ENCODE assay signal across 8 cellular contexts in the genomic region with DNA sequence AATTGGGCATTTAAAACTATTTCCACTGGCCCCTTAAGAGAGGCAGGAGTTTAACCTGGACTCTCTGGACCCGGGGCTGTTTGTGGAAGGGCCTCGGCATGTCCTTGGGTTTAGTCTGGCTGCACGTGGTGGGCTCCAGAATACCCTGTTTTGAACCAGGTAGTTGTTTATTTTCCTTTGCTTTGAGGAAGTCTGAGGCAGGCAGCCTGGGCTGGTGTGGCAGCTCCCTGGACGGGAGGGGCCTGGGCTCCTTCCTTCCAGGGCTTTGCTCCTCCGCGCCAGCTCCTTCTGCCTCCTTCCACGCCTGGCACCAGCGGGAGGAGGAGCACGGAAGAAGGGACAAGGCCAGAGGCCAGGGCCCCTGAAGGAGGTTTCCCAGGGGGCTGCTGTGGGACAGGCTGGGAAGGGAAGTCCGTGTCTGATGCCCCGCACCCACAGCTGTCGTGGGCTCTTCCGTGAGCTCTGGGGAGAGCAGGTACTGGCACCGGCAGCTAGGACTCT. TPM values are rescaled to one million over a fixed set of nuclear protein-coding genes. Genes with fewer than 3 reads are reported as not detected.
DNase-seq lines count a peak whose midpoint lies in the region; ATAC-seq and TF ChIP-seq lines count a peak whose summit lies in the region.

No MANE protein-coding gene starts in this region.

- H3K9me2 ChIP-seq in SK-N-SH: no peaks in the 10 kb centered on the region

- peaks cover 2% of the 10 kb centered on the region; the same call in 1 of the 2 replicates for H3K9me3 ChIP-seq in SK-N-SH
- H3K9me3 ChIP-seq in neuronal stem cell (replicated peaks in 1 of 2; ENCODE audit: control insufficient read depth in 2 of 2, insufficient read depth in 1 of 2, low read depth in 1 of 2, low read length in 2 of 2): peaks cover 5 to 8% of the 10 kb centered on the region in 2 donors
- H3K9me3 ChIP-seq in effector memory CD4-positive, alpha-beta T cell (ENCODE audit: control insufficient read depth, low read length): no peaks in the 10 kb centered on the region

- no peak for TF ChIP-seq EP300 in SK-N-SH (IDR thresholded peaks at IDR 0.05; ENCODE audit: borderline replicate concordance in 1 of 2, low read depth in 1 of 2, low read length in 1 of 2)

- H3K23ac ChIP-seq in neuronal stem cell (ENCODE audit: low read depth, low read length, poor library complexity): no peak overlapping the region

- 58% methylated on average over 11 of the region's 14 CpGs for WGBS in SK-N-SH (ENCODE audit: low lambda C conversion rate)
- no CpG with 5 or more reads among the region's 14 CpGs for WGBS in neuronal stem cell (ENCODE audit: extremely low coverage in 2 of 2, insufficient read length in 2 of 2, insufficient replicate concordance in 1 of 2), 2 donors

- H3K27ac ChIP-seq in SK-N-SH (ENCODE audit: low read depth in 2 of 2, low read length in 1 of 2): peak overlapping the region; percentile 36 to 80; a peak in 3 of 4 replicates
- no peak overlapping the region for H3K27ac ChIP-seq in neuronal stem cell (replicated peaks; ENCODE audit: low read length)
- no peak overlapping the region for H3K27ac ChIP-seq in effector memory CD4-positive, alpha-beta T cell (ENCODE audit: insufficient read depth, low read length, poor library complexity, severe bottlenecking)

- peaks cover 14% of the 10 kb centered on the region for H3K79me1 ChIP-seq in neuronal stem cell (ENCODE audit: low read depth, low read length)

- no peaks in the 10 kb centered on the region for H4K20me1 ChIP-seq in SK-N-SH (ENCODE audit: insufficient read depth)

- H3K9ac ChIP-seq in SK-N-SH: no peak overlapping the region
- no peak overlapping the region for H3K9ac ChIP-seq in neuronal stem cell (ENCODE audit: low read depth, low read length, poor library complexity)

- CTCF ChIA-PET in SK-N-SH (lab: Yijun Ruan, JAX): interaction anchor here (1.3 to 2.0 kb wide), 2 partner anchors 10 to 16 kb away, joined by 4 to 7 read pairs; no protein-coding TSS in a partner anchor

- H3K27me3 ChIP-seq in SK-N-SH (ENCODE audit: insufficient read depth) (no peaks in the 10 kb centered on the region), neuronal stem cell (ENCODE audit: control insufficient read depth in 3 of 3, insufficient read depth in 3 of 3, low read depth in 1 of 3, low read length in 3 of 3) (no peaks in the 10 kb centered on the region)
- H3K27me3 ChIP-seq in effector memory CD4-positive, alpha-beta T cell (replicated peaks; ENCODE audit: control insufficient read depth, insufficient read depth, low read length, poor library complexity, severe bottlenecking): no peaks in the 10 kb centered on the region

- no peak overlapping the region for H3K14ac ChIP-seq in neuronal stem cell (ENCODE audit: low read length)

- no peak overlapping the region for H2AFZ ChIP-seq in SK-N-SH (ENCODE audit: low read depth)
- H2AFZ ChIP-seq in neuronal stem cell (ENCODE audit: low read length): no peak overlapping the region

- POLR2A ChIA-PET in SK-N-SH (lab: Yijun Ruan, JAX): no interaction called here

- TF ChIP-seq RAD21 in SK-N-SH (IDR thresholded peaks at IDR 0.05; ENCODE audit: low read length): no peak

- no peak overlapping the region for H3K4ac ChIP-seq in neuronal stem cell (ENCODE audit: low read length)

- H3K36me3 ChIP-seq in SK-N-SH (replicated peaks in 1 of 2; ENCODE audit: control insufficient read depth in 1 of 2, insufficient read depth in 2 of 2, low read length in 1 of 2) (no peaks in the 10 kb centered on the region), neuronal stem cell (replicated peaks in 1 of 2; ENCODE audit: control insufficient read depth in 2 of 2, insufficient read depth in 2 of 2, low read length in 2 of 2) (peaks cover 2% of the 10 kb centered on the region in 2 donors)
- peaks cover 8% of the 10 kb centered on the region for H3K36me3 ChIP-seq in effector memory CD4-positive, alpha-beta T cell (ENCODE audit: control insufficient read depth, insufficient read depth, low read length)

- DNase-seq in AG20443 (ENCODE audit: low spot score): peak; percentile 50
- DNase-seq in SK-N-SH: no peak
- DNase-seq in epithelial cell of proximal tubule (ENCODE audit: low read depth): no peak
- no peak for DNase-seq in neuronal stem cell (ENCODE audit: low spot score)
- no peak for DNase-seq in middle frontal gyrus (ENCODE audit: extremely low spot score, low spot score)
- no peak for DNase-seq in activated gamma-delta T cell (lab: John Stamatoyannopoulos, UW)
- DNase-seq in effector memory CD4-positive, alpha-beta T cell: no peak

- H2AK5ac ChIP-seq in neuronal stem cell (ENCODE audit: low read depth, low read length): peak overlapping the region; percentile 45

- TF ChIP-seq CTCF in SK-N-SH (IDR thresholded peaks at IDR 0.05) (no peak), epithelial cell of proximal tubule (conservative IDR thresholded peaks at IDR 0.05; ENCODE audit: low read depth, low read length) (no peak)

- H4K8ac ChIP-seq in neuronal stem cell (ENCODE audit: low read depth, low read length): no peak overlapping the region

- no peak overlapping the region for H2BK15ac ChIP-seq in neuronal stem cell (ENCODE audit: low read length)

- no peak overlapping the region for H3K18ac ChIP-seq in neuronal stem cell (ENCODE audit: low read length)

- ATAC-seq in GM21423 (IDR thresholded peaks at IDR 0.05; ENCODE audit: unreplicated experiment): no peak

- peaks cover 14% of the 10 kb centered on the region for H3F3A ChIP-seq in SK-N-SH (replicated peaks; ENCODE audit: insufficient read depth)

- no peak overlapping the region for H4K91ac ChIP-seq in neuronal stem cell (ENCODE audit: low read depth, low read length, poor library complexity)

- no peak overlapping the region for H2BK5ac ChIP-seq in neuronal stem cell (ENCODE audit: low read length)

- peaks cover 13 to 30% of the 10 kb centered on the region in 2 experiments; a peak in 2 of 4 replicates for H3K4me1 ChIP-seq in SK-N-SH (ENCODE audit: control insufficient read depth in 1 of 2, insufficient read depth in 2 of 2, low read depth in 1 of 2, low read length in 1 of 2)
- H3K4me1 ChIP-seq in neuronal stem cell (ENCODE audit: control insufficient read depth in 2 of 2, insufficient read depth in 1 of 2, low read depth in 1 of 2, low read length in 2 of 2): no peaks in the 10 kb centered on the region
- H3K4me1 ChIP-seq in effector memory CD4-positive, alpha-beta T cell (ENCODE audit: control insufficient read depth, insufficient read depth, low read length, poor library complexity, severe bottlenecking): peaks cover 4% of the 10 kb centered on the region

- no peak overlapping the region for H2BK12ac ChIP-seq in neuronal stem cell (ENCODE audit: low read length)

- H3K4me3 ChIP-seq in SK-N-SH (ENCODE audit: low read depth in 2 of 2, low read length in 1 of 2): no peak overlapping the region
- peak overlapping the region; percentile 46 for H3K4me3 ChIP-seq in epithelial cell of proximal tubule (ENCODE audit: low read depth, low read length)
- H3K4me3 ChIP-seq in neuronal stem cell (ENCODE audit: low read length in 2 of 2): no peak overlapping the region
- H3K4me3 ChIP-seq in effector memory CD4-positive, alpha-beta T cell (ENCODE audit: insufficient read depth, low read depth, low read length, poor library complexity, severe bottlenecking): no peak overlapping the region

- H3K79me2 ChIP-seq in SK-N-SH (ENCODE audit: insufficient read depth): peaks cover 71% of the 10 kb centered on the region

- H2BK120ac ChIP-seq in neuronal stem cell (ENCODE audit: low read depth, low read length): no peak overlapping the region

- H3K4me2 ChIP-seq in SK-N-SH: no peak overlapping the region
- H3K4me2 ChIP-seq in neuronal stem cell (ENCODE audit: insufficient read depth, low read length, poor library complexity, severe bottlenecking): no peak overlapping the region

TF ChIP-seq in SK-N-SH, 30 proteins besides CTCF, POLR2A, EP300 and RAD21:
- TF ChIP-seq MXI1 (IDR thresholded peaks at IDR 0.05; ENCODE audit: low read depth, low read length): no peak
- no peak for TF ChIP-seq GABPA (IDR thresholded peaks at IDR 0.05; ENCODE audit: low read depth)
- no peak for TF ChIP-seq YY1 (IDR thresholded peaks at IDR 0.05; ENCODE audit: low read depth)
- TF ChIP-seq FOXJ3 (CRISPR knock-in tag; IDR thresholded peaks at IDR 0.05): no peak
- no peak for TF ChIP-seq USF2 (IDR thresholded peaks at IDR 0.05; ENCODE audit: borderline replicate concordance, low read depth, low read length)
- no peak for TF ChIP-seq RFX5 (IDR thresholded peaks at IDR 0.05; ENCODE audit: low read length)
- TF ChIP-seq NFIC (IDR thresholded peaks at IDR 0.05; ENCODE audit: borderline replicate concordance): no peak
- no peak for TF ChIP-seq MAX (IDR thresholded peaks at IDR 0.05; ENCODE audit: low read depth)

RNA-seq across cellular contexts. Expression of gene BANP, which starts 15.5 kb away (rescaled TPM):
- polyA plus RNA-seq in SK-N-SH (2012; rRNA removed): 15.0 and 16.8 TPM in 2 replicates
- polyA plus RNA-seq in SK-N-SH (2012; cell fraction: cytosol; rRNA removed): 9.8 and 11.1 TPM in 2 replicates
- 42.8 and 46.7 TPM in 2 replicates for polyA plus RNA-seq in SK-N-SH (2012; cell fraction: nucleus; rRNA removed)
- total RNA-seq in epithelial cell of proximal tubule: 17.6 and 23.4 TPM in 2 replicates
- 22.7 TPM for polyA plus RNA-seq in neuronal stem cell (2013, experiment 1 of 2)
- 22.7 TPM for polyA plus RNA-seq in neuronal stem cell (2013, experiment 2 of 2)

RNA-seq across cellular contexts. Expression of gene CA5A, which starts 30.4 kb away (rescaled TPM):
- polyA plus RNA-seq in SK-N-SH (2012; rRNA removed): not detected in 2 replicates
- not detected in 2 replicates for polyA plus RNA-seq in SK-N-SH (2012; cell fraction: cytosol; rRNA removed)
- polyA plus RNA-seq in SK-N-SH (2012; cell fraction: nucleus; rRNA removed): not detected in 2 replicates
- not detected in 2 replicates for total RNA-seq in epithelial cell of proximal tubule
- polyA plus RNA-seq in neuronal stem cell (2013, experiment 1 of 2): not detected
- polyA plus RNA-seq in neuronal stem cell (2013, experiment 2 of 2): not detected

Comparison
In these comparisons a context has a peak if more than half of its experiments do, and no peak if none do; other contexts are left out.
1. H3K27ac ChIP-seq: peak in SK-N-SH (2 of 2); none in neuronal stem cell (single experiment) and effector memory CD4-positive, alpha-beta T cell (single experiment).